In genomic region chr12:130959632-130960031, GRCh38 we compare ENCODE assay signal across 21 cellular contexts. TPM values are rescaled to one million over a fixed set of nuclear protein-coding genes. Genes with fewer than 3 reads are reported as not detected.
DNase-seq lines count a peak whose midpoint lies in the region; ATAC-seq and TF ChIP-seq lines count a peak whose summit lies in the region.
"Had no signal": no experiment of that assay in that cellular context is flagged by ENCODE, and none has a peak within 500 bp of the region (broad histone marks: within the 10 kb centered on the region; RNA-seq: fewer than 3 reads in every experiment).

No MANE protein-coding gene starts in this region.

- H3K27me3 ChIP-seq in Peyer's patch: no peaks in the 10 kb centered on the region
- no peaks in the 10 kb centered on the region for H3K27me3 ChIP-seq in gastroesophageal sphincter

- H3K27ac Mint-ChIP-seq in CD14-positive monocyte: no peak overlapping the region
- H3K27ac Mint-ChIP-seq in T-helper 2 cell treated with Interferon-gamma antibody and Interleukin-4, amounts not matched to agents 5 μg/mL and 100 μg/mL, for 36 hours: no peak overlapping the region
- H3K27ac Mint-ChIP-seq: B cell; CD8-positive, alpha-beta memory T cell; H9 had no signal

- intact Hi-C loops in CD14-positive monocyte (cut with micrococcal nuclease): loop anchor here in 1 of 2 donors (5.0 kb wide), 1 partner anchor 37 kb away; no protein-coding TSS in a partner anchor
- intact Hi-C loops in sciatic nerve (cut with DNase I): no loop called here

- peaks cover 0 to 12% (median 6%) of the 10 kb centered on the region in 3 donors for H3K27me3 Mint-ChIP-seq in CD14-positive monocyte (ENCODE audit: low read depth in 3 of 3)
- H3K27me3 Mint-ChIP-seq in T-helper 2 cell treated with Interferon-gamma antibody and Interleukin-4, amounts not matched to agents 5 μg/mL and 100 μg/mL, for 36 hours (ENCODE audit: low read depth): peaks cover under 1% of the 10 kb centered on the region

- DNase-seq in CD14-positive monocyte (ENCODE audit: low spot score) (peak; percentile 15), Peyer's patch (peak in 2 of 3 donors; percentile 10 to 23), sciatic nerve (ENCODE audit: low spot score) (peak; percentile 51), erythroblast (lab: John Stamatoyannopoulos, UW) (no peak)
- no peak for DNase-seq in T-helper 2 cell treated with Interferon-gamma antibody and Interleukin-4, amounts not matched to agents 5 μg/mL and 100 μg/mL, for 36 hours (ENCODE audit: low spot score)
- DNase-seq: CD4-positive, CD25-positive, alpha-beta regulatory T cell; CD8-positive, alpha-beta memory T cell; COR-L47; DMS 273 treated with DMSO at 0.1 percent for 48 hours; DMS53; DND-41; EL; GOT3; H9 had no signal

- ATAC-seq in gastroesophageal sphincter: no peak
- no peak for ATAC-seq in sciatic nerve
- ATAC-seq in HG02884 (IDR thresholded peaks at IDR 0.05; ENCODE audit: unreplicated experiment): no peak
- ATAC-seq: GM12878 had no signal

- peaks cover 0 to 3% (median 0%) of the 10 kb centered on the region in 7 donors for H3K9me3 Mint-ChIP-seq in CD14-positive monocyte
- H3K9me3 Mint-ChIP-seq in T-helper 2 cell treated with Interferon-gamma antibody and Interleukin-4, amounts not matched to agents 5 μg/mL and 100 μg/mL, for 36 hours: no peaks in the 10 kb centered on the region
- H3K9me3 Mint-ChIP-seq: CD8-positive, alpha-beta memory T cell; H9 had no signal

- no peak overlapping the region for H3K4me3 Mint-ChIP-seq in CD14-positive monocyte
- no peak overlapping the region for H3K4me3 Mint-ChIP-seq in T-helper 2 cell treated with Interferon-gamma antibody and Interleukin-4, amounts not matched to agents 5 μg/mL and 100 μg/mL, for 36 hours
- H3K4me3 Mint-ChIP-seq: B cell; CD4-positive, CD25-positive, alpha-beta regulatory T cell; CD8-positive, alpha-beta memory T cell; H9 had no signal

- peaks cover 18% of the 10 kb centered on the region for H3K4me1 Mint-ChIP-seq in CD14-positive monocyte
- H3K4me1 Mint-ChIP-seq in T-helper 2 cell treated with Interferon-gamma antibody and Interleukin-4, amounts not matched to agents 5 μg/mL and 100 μg/mL, for 36 hours (ENCODE audit: low read depth): no peaks in the 10 kb centered on the region
- H3K4me1 Mint-ChIP-seq: CD8-positive, alpha-beta memory T cell had no signal

- TF ChIP-seq EP300 in gastroesophageal sphincter (IDR thresholded peaks at IDR 0.05): no peak

- H3K27ac ChIP-seq in Peyer's patch (no peak overlapping the region), gastroesophageal sphincter (peak overlapping the region in 3 of 4 donors; percentile 12 to 64 (median 47))
- H3K27ac ChIP-seq: BLaER1 treated with 17β-estradiol and CSF1 and Interleukin-3, amounts not matched to agents 10 nM and 100 nM; HL-60 had no signal

- no peaks in the 10 kb centered on the region for H3K36me3 ChIP-seq in Peyer's patch
- peaks cover 0 to 3% of the 10 kb centered on the region in 2 donors for H3K36me3 ChIP-seq in gastroesophageal sphincter
- H3K36me3 ChIP-seq: BLaER1 treated with 17β-estradiol and CSF1 and Interleukin-3, amounts not matched to agents 10 nM and 100 nM had no signal

- H3K36me3 Mint-ChIP-seq in CD14-positive monocyte: peaks cover 20 to 25% of the 10 kb centered on the region in 2 donors
- no peaks in the 10 kb centered on the region for H3K36me3 Mint-ChIP-seq in T-helper 2 cell treated with Interferon-gamma antibody and Interleukin-4, amounts not matched to agents 5 μg/mL and 100 μg/mL, for 36 hours (ENCODE audit: low read depth)
- H3K36me3 Mint-ChIP-seq: CD4-positive, CD25-positive, alpha-beta regulatory T cell; CD8-positive, alpha-beta memory T cell had no signal

- no peaks in the 10 kb centered on the region for H3K4me1 ChIP-seq in Peyer's patch
- peaks cover 0 to 57% (median 6%) of the 10 kb centered on the region in 3 donors for H3K4me1 ChIP-seq in gastroesophageal sphincter

- TF ChIP-seq POLR2A in Peyer's patch (IDR thresholded peaks at IDR 0.05) (no peak), gastroesophageal sphincter (IDR thresholded peaks at IDR 0.05) (no peak), erythroblast (IDR thresholded peaks at IDR 0.05; ENCODE audit: low read length) (no peak)

- H3K9me3 ChIP-seq in Peyer's patch: no peaks in the 10 kb centered on the region
- H3K9me3 ChIP-seq in gastroesophageal sphincter: no peaks in the 10 kb centered on the region
- H3K9me3 ChIP-seq: BLaER1 treated with 17β-estradiol and CSF1 and Interleukin-3, amounts not matched to agents 10 nM and 100 nM had no signal

- H3K4me3 ChIP-seq in Peyer's patch (no peak overlapping the region), gastroesophageal sphincter (no peak overlapping the region)
- H3K4me3 ChIP-seq: BLaER1 treated with 17β-estradiol and CSF1 and Interleukin-3, amounts not matched to agents 10 nM and 100 nM; GM12878 had no signal

- TF ChIP-seq CTCF in CD14-positive monocyte (IDR thresholded peaks at IDR 0.05) (no peak), Peyer's patch (IDR thresholded peaks at IDR 0.05) (no peak), gastroesophageal sphincter (IDR thresholded peaks at IDR 0.05) (no peak)

- 65 to 93% methylated on average over 3 to 6 of the region's 8 CpGs for WGBS in gastroesophageal sphincter (ENCODE audit: low coverage in 1 of 2), 2 donors

RNA-seq across cellular contexts. Expression of gene ADGRD1, which starts 5.9 kb away (rescaled TPM):
- 1 to 10 TPM; 4.7 to 4.9 TPM for polyA plus RNA-seq in CD14-positive monocyte
- 10 to 100 TPM in 3 of 4 donors, 1 to 10 TPM in 1; 7.0 to 42.9 (median 27.9) TPM for total RNA-seq in Peyer's patch
- total RNA-seq in gastroesophageal sphincter: 10 to 100 TPM; 19.1 to 43.4 (median 31.3) TPM
- 224 TPM for total RNA-seq in sciatic nerve
- total RNA-seq: CD4-positive, CD25-positive, alpha-beta regulatory T cell; HT1080 had no signal
- polyA plus RNA-seq: CD8-positive, alpha-beta memory T cell had no signal

Comparison
In these comparisons a context has a peak if more than half of its experiments do, and no peak if none do; other contexts are left out.
1. DNase-seq: peak in CD14-positive monocyte (single experiment), Peyer's patch (2 of 3) and sciatic nerve (single experiment); none in T-helper 2 cell treated with Interferon-gamma antibody and Interleukin-4, amounts not matched to agents 5 μg/mL and 100 μg/mL, for 36 hours (single experiment) and erythroblast (0 of 2).
2. H3K27ac ChIP-seq: peak in gastroesophageal sphincter (3 of 4); none in Peyer's patch (0 of 4).